8 cellular contexts compared by ENCODE assay signal in genomic region chr1:151790071-151790939, GRCh38. TPM values are rescaled to one million over a fixed set of nuclear protein-coding genes. Genes with fewer than 3 reads are reported as not detected.
DNase-seq lines count a peak whose midpoint lies in the region; ATAC-seq, FAIRE-seq and TF ChIP-seq lines count a peak whose summit lies in the region.

TSS of gene TDRKH (minus strand) at chr1:151790500. CDS start at chr1:151783022, 7,478 bp downstream.

- H4K20me1 ChIP-seq in HepG2 (ENCODE audit: insufficient read depth, low read length) = no peaks in the 10 kb centered on the region

- TF ChIP-seq CTCF in C4-2B (conservative IDR thresholded peaks at IDR 0.05) = peak; percentile 50
- peak; percentile 72 for TF ChIP-seq CTCF in HepG2 (CRISPR knock-in tag; IDR thresholded peaks at IDR 0.05)

- peak; percentile 39; the same call in 1 of the 2 replicates for TF ChIP-seq RAD21 in HepG2 (CRISPR knock-in tag; IDR thresholded peaks at IDR 0.05)

- in situ Hi-C loops in HepG2 (cut with HindIII; ENCODE audit: extremely low pct_ligation_motif_present, low pct_unique_long_range_greater_than_20kb) = no loop called here

- FAIRE-seq in HepG2 (lab: Jason Lieb, UNC) = peak; percentile 97

- 0 out of 4 replicates have a peak, but pooled peaks of 1 of the 2 experiments have one; percentile 1 for TF ChIP-seq EP300 in HepG2 (IDR thresholded peaks at IDR 0.05; ENCODE audit: low read depth in 2 of 2, low read length in 2 of 2)
- TF ChIP-seq EP300 in HepG2 (CRISPR knock-in tag; IDR thresholded peaks at IDR 0.05; ENCODE audit: borderline replicate concordance) = peak; percentile 32; the same call in 1 of the 2 replicates

- POLR2A ChIA-PET in HepG2 (lab: Yijun Ruan, JAX) = interaction anchor here (0.6 to 2.5 kb wide), 4 partner anchors 12 to 43 kb away, joined by 4 to 21 read pairs (median 4); partner anchors contain the start of gene MRPL9

- H3K9ac ChIP-seq in HepG2 (ENCODE audit: insufficient read depth, low read depth, low read length) = peak within 1 kb of the TSS; percentile 81

- H3K27ac ChIP-seq in C4-2B (peak within 1 kb of the TSS; percentile 69), HepG2 (ENCODE audit: extremely low read length, insufficient read depth, low read length) (peak within 1 kb of the TSS; percentile 71)

- H2AFZ ChIP-seq in HepG2 (ENCODE audit: low read length) = peak within 1 kb of the TSS; percentile 75

- intact Hi-C loops in HepG2 (cut with micrococcal nuclease; ENCODE audit: unreplicated experiment) = loop anchor here (5.0 kb wide), 1 partner anchor 42 kb away; the partner anchor contains the start of gene RORC

- H3K4me1 ChIP-seq in HepG2 (ENCODE audit: insufficient read depth, low read length) = peaks cover 24% of the 10 kb centered on the region

- CTCF ChIA-PET in HepG2 (lab: Yijun Ruan, JAX; ENCODE audit: low intra/inter-chr PET ratio, low total read pairs) = no interaction called here

- ATAC-seq in GM19351 (IDR thresholded peaks at IDR 0.05; ENCODE audit: unreplicated experiment) = peak; percentile 97
- ATAC-seq in HG03521 (IDR thresholded peaks at IDR 0.05; ENCODE audit: unreplicated experiment) = peak; percentile 96
- ATAC-seq in HepG2 = peak; percentile 98

- peak within 1 kb of the TSS; percentile 86 for H3K4me2 ChIP-seq in HepG2 (ENCODE audit: low read depth, low read length)

- DNase-seq in NCI-H69 (lab: John Stamatoyannopoulos, UW) (peak; percentile 100), dermis blood vessel endothelial cell (peak; percentile 100), HepG2 (ENCODE audit: low spot score) (peak; percentile 98)
- DNase-seq in activated CD4-positive, alpha-beta T cell treated with anti-CD3 and anti-CD28 coated beads, Interleukin-2, amount 50 U/mL, for 24 hours (ENCODE audit: low read depth in 1 of 2, low spot score in 1 of 2) = peak; percentile 92 to 98
- peak; percentile 99 for DNase-seq in stimulated activated CD4-positive, alpha-beta T cell treated with anti-CD3 and anti-CD28 coated beads, Interleukin-4, amount 100 ng/mL, for 1 hour

- TF ChIP-seq POLR2A in HepG2 (IDR thresholded peaks at IDR 0.05; ENCODE audit: insufficient read depth in 1 of 2, low read depth in 2 of 2, low read length in 2 of 2) = peak in 1 of 2 experiments; percentile 78; a peak in 2 of 4 replicates

- peaks cover 11% of the 10 kb centered on the region for H3K79me2 ChIP-seq in HepG2 (ENCODE audit: insufficient read depth, low read length)

- H3K4me3 ChIP-seq in HepG2 (replicated peaks in 1 of 3; ENCODE audit: insufficient read depth in 1 of 3, low read depth in 2 of 3, low read length in 3 of 3) = peak within 1 kb of the TSS; percentile 68 to 86 (median 79)

- BruUV-seq in HepG2 (replicated peaks; lab: Mats Ljungman, UMichigan) = no TSS peak

- 2% methylated on average over 37 of the region's 58 CpGs for WGBS in HepG2 (ENCODE audit: low lambda C conversion rate)

- no peaks in the 10 kb centered on the region for H3K27me3 ChIP-seq in HepG2 (ENCODE audit: control insufficient read depth in 1 of 2, insufficient read depth in 2 of 2, low read length in 2 of 2)

- no peaks in the 10 kb centered on the region; a peak in 1 of 5 replicates for H3K36me3 ChIP-seq in HepG2 (replicated peaks in 1 of 2; ENCODE audit: control insufficient read depth in 1 of 2, insufficient read depth in 2 of 2, low read length in 2 of 2)

- no peaks in the 10 kb centered on the region for H3K9me3 ChIP-seq in HepG2 (ENCODE audit: low read length)

TF ChIP-seq in HepG2, 621 proteins besides CTCF, POLR2A, EP300 and RAD21 (continues in another document):
- TF ChIP-seq ZNF362 (CRISPR knock-in tag; IDR thresholded peaks at IDR 0.05; ENCODE audit: borderline replicate concordance) = no peak
- TF ChIP-seq ZNF546 (CRISPR knock-in tag; conservative IDR thresholded peaks at IDR 0.05) = peak; percentile 92
- TF ChIP-seq HNRNPLL (IDR thresholded peaks at IDR 0.05; ENCODE audit: low read depth, low read length, poor library complexity, severe bottlenecking) = peak; percentile 84
- TF ChIP-seq RELA (CRISPR knock-in tag; IDR thresholded peaks at IDR 0.05) = 0 out of 2 replicates have a peak, but pooled peaks have one; percentile 62
- peak; percentile 66; the same call in 1 of the 2 replicates for TF ChIP-seq ZNF562 (CRISPR knock-in tag; IDR thresholded peaks at IDR 0.05; ENCODE audit: borderline replicate concordance)
- TF ChIP-seq HOXD1 (CRISPR knock-in tag; IDR thresholded peaks at IDR 0.05) = peak; percentile 82; the same call in 1 of the 2 replicates
- no peak for TF ChIP-seq ZNF644 (CRISPR knock-in tag; IDR thresholded peaks at IDR 0.05; ENCODE audit: low read depth)
- no peak for TF ChIP-seq MBNL3 (CRISPR knock-in tag; conservative IDR thresholded peaks at IDR 0.05)
- no peak for TF ChIP-seq ZNF24 (IDR thresholded peaks at IDR 0.05)
- peak; percentile 51; the same call in 1 of the 2 replicates for TF ChIP-seq SMAD1 (CRISPR knock-in tag; IDR thresholded peaks at IDR 0.05; ENCODE audit: borderline replicate concordance, low read depth)
- TF ChIP-seq HDAC1 (CRISPR knock-in tag; IDR thresholded peaks at IDR 0.05) = 0 out of 2 replicates have a peak, but pooled peaks have one; percentile 35
- TF ChIP-seq ZNF574 (CRISPR knock-in tag; IDR thresholded peaks at IDR 0.05) = peak; percentile 60
- peak; percentile 89; the same call in 1 of the 2 replicates for TF ChIP-seq KLF15 (CRISPR knock-in tag; IDR thresholded peaks at IDR 0.05; ENCODE audit: borderline replicate concordance)
- TF ChIP-seq ZNF367 (CRISPR knock-in tag; IDR thresholded peaks at IDR 0.05; ENCODE audit: borderline replicate concordance) = peak; percentile 82; the same call in 1 of the 2 replicates
- TF ChIP-seq SPEN (CRISPR knock-in tag; IDR thresholded peaks at IDR 0.05; ENCODE audit: low read depth) = peak; percentile 80
- peak; percentile 71; the same call in 1 of the 2 replicates for TF ChIP-seq ZNF225 (CRISPR knock-in tag; IDR thresholded peaks at IDR 0.05)
- TF ChIP-seq POLR2G (IDR thresholded peaks at IDR 0.05; ENCODE audit: low read depth, low read length) = peak; percentile 66
- no peak for TF ChIP-seq TCF7L2 (IDR thresholded peaks at IDR 0.05; ENCODE audit: low read depth, low read length)

RNA-seq across cellular contexts. Expression of gene TDRKH, which starts in this region (rescaled TPM):
- total RNA-seq in dermis blood vessel endothelial cell (4.6 and 9.6 TPM in 2 replicates), HepG2 (2016; rRNA removed; fragmentation: Illumina TruSeq; extraction: Trizol) (5.4 and 5.6 TPM in 2 replicates)
- total RNA-seq in HepG2 (2016; cell fraction: cytosol; rRNA removed; fragmentation: Illumina TruSeq; extraction: Trizol; ENCODE audit: low read depth) = 0.30 and 0.62 TPM in 2 replicates
- total RNA-seq in HepG2 (2016; cell fraction: insoluble cytoplasmic fraction; rRNA removed; fragmentation: Illumina TruSeq; extraction: Trizol) = 4.9 and 5.8 TPM in 2 replicates
- total RNA-seq in HepG2 (2016; cell fraction: membrane; rRNA removed; fragmentation: Illumina TruSeq; extraction: Trizol) = 1.9 and 2.7 TPM in 2 replicates
- 3.2 and 4.4 TPM in 2 replicates for total RNA-seq in HepG2 (2016; cell fraction: nucleus; rRNA removed; fragmentation: Illumina TruSeq; extraction: Trizol)
- polyA plus RNA-seq in HepG2 (2011; rRNA removed) = 3.9 and 4.3 TPM in 2 replicates
- 2.3 and 3.8 TPM in 2 replicates for polyA plus RNA-seq in HepG2 (2011; cell fraction: cytosol; rRNA removed)
- polyA plus RNA-seq in HepG2 (2011; cell fraction: nucleus; rRNA removed) = 2.4 and 4.6 TPM in 2 replicates
- polyA plus RNA-seq in HepG2 (2012) = 5.1 and 5.6 TPM in 2 replicates
- 0.55 and 0.59 TPM in 2 replicates for polyA plus RNA-seq in HepG2 (2016; cell fraction: cytosol; fragmentation: Illumina TruSeq; extraction: Trizol; ENCODE audit: low read depth)
- polyA plus RNA-seq in HepG2 (2016; cell fraction: insoluble cytoplasmic fraction; fragmentation: Illumina TruSeq; extraction: Trizol; ENCODE audit: low read depth) = 5.3 and 5.4 TPM in 2 replicates
- polyA plus RNA-seq in HepG2 (2016; cell fraction: membrane; fragmentation: Illumina TruSeq; extraction: Trizol; ENCODE audit: low read depth) = 1.2 and 1.4 TPM in 2 replicates
- polyA plus RNA-seq in HepG2 (2016; cell fraction: nucleus; fragmentation: Illumina TruSeq; extraction: Trizol; ENCODE audit: insufficient read depth, low read depth) = 3.8 and 4.5 TPM in 2 replicates
- polyA minus RNA-seq in HepG2 (2011; rRNA and poly(A)+ RNA removed; ENCODE audit: low replicate concordance) = 2.0 and 2.3 TPM in 2 replicates
- 1.8 and 3.2 TPM in 2 replicates for polyA minus RNA-seq in HepG2 (2011; cell fraction: cytosol; rRNA and poly(A)+ RNA removed)
- 4.0 and 4.5 TPM in 2 replicates for polyA minus RNA-seq in HepG2 (2011; cell fraction: nucleus; rRNA and poly(A)+ RNA removed)

Comparison
In these comparisons a context has a peak if more than half of its experiments do, and no peak if none do; other contexts are left out.
1. Peak in every context shown above with its lines: DNase-seq, ATAC-seq, H3K4me3 ChIP-seq and H3K27ac ChIP-seq.